1 cellular context compared by ENCODE assay signal in genomic region chr5:115601709-115602584, GRCh38.
TF ChIP-seq lines count a peak whose summit lies in the region.

TICAM2 (minus strand) TSS chr5:115602479; CDS start chr5:115581256, 21,223 bp downstream.

TF ChIP-seq in K562, 482 proteins besides CTCF, POLR2A, EP300 and RAD21 (continued from another document):
- TF ChIP-seq E2F8 (IDR thresholded peaks at IDR 0.05; ENCODE audit: low read depth, partially characterized antibody), result peak; percentile 23
